ENCODE assay signal across 8 cellular contexts in the genomic region with DNA sequence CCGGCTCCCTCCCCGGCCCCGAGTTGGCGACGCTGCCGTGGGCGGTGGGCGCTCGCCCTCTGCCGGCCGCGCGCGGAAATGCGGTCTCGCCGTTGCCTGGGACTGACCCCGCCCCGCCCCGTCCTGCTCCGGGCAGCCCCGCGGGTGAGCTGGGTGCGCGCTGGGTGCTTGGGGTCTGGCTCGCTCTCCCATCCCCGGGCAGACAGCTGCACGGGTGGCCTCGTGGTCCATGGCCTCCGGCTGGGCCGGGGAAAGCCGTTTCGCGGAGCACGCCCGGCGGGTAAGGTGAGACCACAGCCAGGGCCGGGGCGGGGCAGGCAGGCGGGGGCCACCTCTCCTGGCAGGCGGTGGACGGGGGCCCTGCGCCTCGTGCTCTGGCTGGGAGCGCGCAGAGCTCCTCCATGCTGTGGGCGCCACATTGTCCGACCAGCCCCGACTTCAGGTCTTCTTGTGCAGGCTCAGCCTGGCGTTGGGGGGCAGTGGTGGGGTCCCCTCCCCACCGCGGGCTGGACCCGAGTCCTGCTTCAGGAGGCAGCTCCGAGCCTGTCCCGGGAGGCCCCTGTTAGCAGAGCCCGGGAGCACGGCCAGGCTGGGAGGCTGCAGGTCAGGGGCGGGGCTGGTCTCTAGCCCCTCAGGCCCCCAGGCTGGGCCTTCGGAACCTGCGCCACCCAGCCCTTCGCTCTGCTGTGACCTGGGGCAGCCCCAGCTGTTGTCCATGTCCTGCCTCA. TPM values are rescaled to one million over a fixed set of nuclear protein-coding genes. Genes with fewer than 3 reads are reported as not detected.
DNase-seq lines count a peak whose midpoint lies in the region; ATAC-seq and TF ChIP-seq lines count a peak whose summit lies in the region.

No MANE protein-coding gene starts in this region.

- H3K4me3 ChIP-seq in BE2C (ENCODE audit: low read depth, low read length): no peak overlapping the region

- H3K9me3 ChIP-seq in BE2C: no peaks in the 10 kb centered on the region

- H3K27me3 ChIP-seq in BE2C: peaks cover 81% of the 10 kb centered on the region

- POLR2A ChIA-PET in HEK293T (lab: Yijun Ruan, JAX): no interaction called here

- H3K36me3 ChIP-seq in BE2C: no peaks in the 10 kb centered on the region

- H3K4me1 ChIP-seq in BE2C: no peaks in the 10 kb centered on the region

- ATAC-seq in HG02840 (IDR thresholded peaks at IDR 0.05; ENCODE audit: low FRiP score, unreplicated experiment) (no peak), GM18517 (IDR thresholded peaks at IDR 0.05; ENCODE audit: unreplicated experiment) (no peak)

- peak; percentile 47 for TF ChIP-seq CTCF in BE2C (IDR thresholded peaks at IDR 0.05; ENCODE audit: low read depth, low read length)

- CTCF ChIA-PET in HEK293T (lab: Yijun Ruan, JAX): interaction anchor here (0.8 to 1.1 kb wide), 2 partner anchors 19 to 43 kb away, joined by 3 to 4 read pairs; no protein-coding TSS in a partner anchor

- DNase-seq in BE2C (peak; percentile 75), HEK293T (ENCODE audit: extremely low spot score) (peak; percentile 83), T1000 (lab: John Stamatoyannopoulos, UW) (peak; percentile 55), astrocyte of the hippocampus (ENCODE audit: low read depth, low spot score) (peak; percentile 71), iPS-NIHi7 (ENCODE audit: extremely low spot score) (peak; percentile 85)
- peak; percentile 30 to 67 for DNase-seq in stimulated activated CD4-positive, alpha-beta T cell treated with anti-CD3 and anti-CD28 coated beads, Interleukin-1b, Interleukin-23, amount 100 ng/mL, for 1 hour (ENCODE audit: low read depth in 2 of 2)

TF ChIP-seq in HEK293T, 16 proteins besides CTCF, POLR2A, EP300 and RAD21:
- TF ChIP-seq LEF1 (IDR thresholded peaks at IDR 0.05; ENCODE audit: borderline replicate concordance) (no peak), ELF4 (IDR thresholded peaks at IDR 0.05) (no peak), SP1 (IDR thresholded peaks at IDR 0.05) (no peak), BHLHE40 (IDR thresholded peaks at IDR 0.05; ENCODE audit: borderline replicate concordance) (no peak), FOXM1 (IDR thresholded peaks at IDR 0.05; ENCODE audit: borderline replicate concordance) (no peak), ZNF384 (IDR thresholded peaks at IDR 0.05) (no peak), FOXA1 (IDR thresholded peaks at IDR 0.05) (no peak), SUZ12 (IDR thresholded peaks at IDR 0.05) (no peak), ARNT (IDR thresholded peaks at IDR 0.05) (no peak), NFRKB (IDR thresholded peaks at IDR 0.05) (no peak), L3MBTL2 (conservative IDR thresholded peaks at IDR 0.05) (no peak), FOXK2 (IDR thresholded peaks at IDR 0.05) (no peak), TARDBP (IDR thresholded peaks at IDR 0.05) (no peak), HDGF (IDR thresholded peaks at IDR 0.05; ENCODE audit: borderline replicate concordance) (no peak), CTBP1 (IDR thresholded peaks at IDR 0.05; ENCODE audit: borderline replicate concordance) (no peak)
- TF ChIP-seq, protein P1, sequence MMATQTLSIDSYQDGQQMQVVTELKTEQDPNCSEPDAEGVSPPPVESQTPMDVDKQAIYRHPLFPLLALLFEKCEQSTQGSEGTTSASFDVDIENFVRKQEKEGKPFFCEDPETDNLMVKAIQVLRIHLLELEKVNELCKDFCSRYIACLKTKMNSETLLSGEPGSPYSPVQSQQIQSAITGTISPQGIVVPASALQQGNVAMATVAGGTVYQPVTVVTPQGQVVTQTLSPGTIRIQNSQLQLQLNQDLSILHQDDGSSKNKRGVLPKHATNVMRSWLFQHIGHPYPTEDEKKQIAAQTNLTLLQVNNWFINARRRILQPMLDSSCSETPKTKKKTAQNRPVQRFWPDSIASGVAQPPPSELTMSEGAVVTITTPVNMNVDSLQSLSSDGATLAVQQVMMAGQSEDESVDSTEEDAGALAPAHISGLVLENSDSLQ (IDR thresholded peaks at IDR 0.05): no peak
TF ChIP-seq in HEK293T: peak in this region for 0.

RNA-seq across cellular contexts. Expression of a gene that starts 7.0 kb away (rescaled TPM):
- polyA plus RNA-seq in BE2C (2012; ENCODE audit: insufficient read depth, insufficient read length, low read depth): not detected

RNA-seq across cellular contexts. Expression of a gene that starts 30.5 kb away (rescaled TPM):
- polyA plus RNA-seq in BE2C (2012; ENCODE audit: insufficient read depth, insufficient read length, low read depth): not detected

RNA-seq across cellular contexts. Expression of a gene that starts 49.8 kb away (rescaled TPM):
- 3.6 TPM for polyA plus RNA-seq in BE2C (2012; ENCODE audit: insufficient read depth, insufficient read length, low read depth)
